1 cellular context compared by ENCODE assay signal in genomic region chr6:42315220-42315990, GRCh38.
TF ChIP-seq lines count a peak whose summit lies in the region.

No MANE protein-coding gene starts in this region.

TF ChIP-seq in GM23338, 12 proteins besides CTCF, POLR2A, EP300 and RAD21 (continued from another document):
- TF ChIP-seq ZNF462 (CRISPR knock-in tag; IDR thresholded peaks at IDR 0.05) (no peak), NANOG (IDR thresholded peaks at IDR 0.05; ENCODE audit: borderline replicate concordance) (no peak), ZNF114 (CRISPR knock-in tag; IDR thresholded peaks at IDR 0.05) (no peak)
- TF ChIP-seq, protein P1, sequence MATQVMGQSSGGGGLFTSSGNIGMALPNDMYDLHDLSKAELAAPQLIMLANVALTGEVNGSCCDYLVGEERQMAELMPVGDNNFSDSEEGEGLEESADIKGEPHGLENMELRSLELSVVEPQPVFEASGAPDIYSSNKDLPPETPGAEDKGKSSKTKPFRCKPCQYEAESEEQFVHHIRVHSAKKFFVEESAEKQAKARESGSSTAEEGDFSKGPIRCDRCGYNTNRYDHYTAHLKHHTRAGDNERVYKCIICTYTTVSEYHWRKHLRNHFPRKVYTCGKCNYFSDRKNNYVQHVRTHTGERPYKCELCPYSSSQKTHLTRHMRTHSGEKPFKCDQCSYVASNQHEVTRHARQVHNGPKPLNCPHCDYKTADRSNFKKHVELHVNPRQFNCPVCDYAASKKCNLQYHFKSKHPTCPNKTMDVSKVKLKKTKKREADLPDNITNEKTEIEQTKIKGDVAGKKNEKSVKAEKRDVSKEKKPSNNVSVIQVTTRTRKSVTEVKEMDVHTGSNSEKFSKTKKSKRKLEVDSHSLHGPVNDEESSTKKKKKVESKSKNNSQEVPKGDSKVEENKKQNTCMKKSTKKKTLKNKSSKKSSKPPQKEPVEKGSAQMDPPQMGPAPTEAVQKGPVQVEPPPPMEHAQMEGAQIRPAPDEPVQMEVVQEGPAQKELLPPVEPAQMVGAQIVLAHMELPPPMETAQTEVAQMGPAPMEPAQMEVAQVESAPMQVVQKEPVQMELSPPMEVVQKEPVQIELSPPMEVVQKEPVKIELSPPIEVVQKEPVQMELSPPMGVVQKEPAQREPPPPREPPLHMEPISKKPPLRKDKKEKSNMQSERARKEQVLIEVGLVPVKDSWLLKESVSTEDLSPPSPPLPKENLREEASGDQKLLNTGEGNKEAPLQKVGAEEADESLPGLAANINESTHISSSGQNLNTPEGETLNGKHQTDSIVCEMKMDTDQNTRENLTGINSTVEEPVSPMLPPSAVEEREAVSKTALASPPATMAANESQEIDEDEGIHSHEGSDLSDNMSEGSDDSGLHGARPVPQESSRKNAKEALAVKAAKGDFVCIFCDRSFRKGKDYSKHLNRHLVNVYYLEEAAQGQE (IDR thresholded peaks at IDR 0.05; ENCODE audit: unreplicated experiment) = no peak
TF ChIP-seq in GM23338: peak in this region for 0.
